In the genomic region with DNA sequence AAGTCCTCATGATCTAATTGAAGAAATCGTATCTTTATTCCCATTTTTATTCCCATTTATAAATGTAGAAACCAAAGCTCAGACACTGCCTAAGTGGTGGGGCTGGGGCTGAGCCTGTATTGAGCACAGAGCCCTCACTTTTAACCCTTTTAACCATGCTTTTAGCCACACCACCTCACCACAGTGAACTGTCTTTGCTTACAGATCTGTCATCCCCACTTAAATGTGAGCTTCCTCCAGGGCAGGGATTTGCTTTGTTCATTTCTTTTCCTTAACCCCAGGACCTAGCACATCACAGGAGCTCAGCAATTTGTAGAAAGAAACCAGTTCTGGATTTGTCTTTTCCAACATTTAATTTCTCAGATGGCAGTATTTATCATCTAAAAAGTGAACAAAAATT, we compare ENCODE assay signal across 32 cellular contexts. TPM values are rescaled to one million over a fixed set of nuclear protein-coding genes. Genes with fewer than 3 reads are reported as not detected.
"Had no signal": no experiment of that assay in that cellular context is flagged by ENCODE, and none has a peak within 500 bp of the region (broad histone marks: within the 10 kb centered on the region; RNA-seq: fewer than 3 reads in every experiment).

No MANE protein-coding gene starts in this region.

- DNase-seq: activated CD4-positive, alpha-beta memory T cell treated with anti-CD3 and anti-CD28 coated beads for 36 hours; activated CD4-positive, alpha-beta T cell treated with anti-CD3 and anti-CD28 coated beads for 36 hours; activated CD4-positive, alpha-beta T cell treated with anti-CD3 and anti-CD28 coated beads, Interleukin-2, amount 10 ng/mL, durations not matched to agents 24 days and 14 days; activated CD4-positive, CD25-positive, alpha-beta regulatory T cell; activated CD4-positive, CD25-positive, alpha-beta regulatory T cell treated with anti-CD3 and anti-CD28 coated beads, Interleukin-2, amount 50 U/mL, for 72 hours; activated CD8-positive, alpha-beta memory T cell treated with anti-CD3 and anti-CD28 coated beads, Interleukin-2, amount 50 U/mL, for 48 hours; activated gamma-delta T cell; activated naive CD4-positive, alpha-beta T cell; activated naive CD4-positive, alpha-beta T cell treated with anti-CD3 and anti-CD28 coated beads, Interleukin-2, amount 10 ng/mL, durations not matched to agents 7 days and 5 days; activated naive CD8-positive, alpha-beta T cell treated with anti-CD3 and anti-CD28 coated beads, Interleukin-2, amount 10 ng/mL, durations not matched to agents 7 days and 5 days; activated T-cell treated with anti-CD3 and anti-CD28 coated beads for 4 hours; activated T-cell treated with anti-CD3 and anti-CD28 coated beads, Interleukin-2, amount 50 U/mL, for 24 hours; activated T-cell treated with anti-CD3 and anti-CD28 coated beads, Interleukin-2, amount 50 U/mL, for 72 hours; brain microvascular endothelial cell; dorsolateral prefrontal cortex; effector CD4-positive, alpha-beta T cell; effector memory CD8-positive, alpha-beta T cell; erythroblast; foreskin keratinocyte; gastrocnemius medialis; heart right ventricle; T-helper 2 cell had no signal

- H3K9me3 Mint-ChIP-seq: activated CD4-positive, alpha-beta memory T cell treated with anti-CD3 and anti-CD28 coated beads for 36 hours; activated CD4-positive, alpha-beta T cell treated with anti-CD3 and anti-CD28 coated beads, Interleukin-2, amount 10 ng/mL, durations not matched to agents 24 days and 14 days; activated naive CD4-positive, alpha-beta T cell treated with anti-CD3 and anti-CD28 coated beads, Interleukin-2, amount 10 ng/mL, durations not matched to agents 7 days and 5 days; activated naive CD8-positive, alpha-beta T cell treated with anti-CD3 and anti-CD28 coated beads, Interleukin-2, amount 10 ng/mL, durations not matched to agents 7 days and 5 days; activated T-cell treated with anti-CD3 and anti-CD28 coated beads, Interleukin-2, amount 50 U/mL, for 24 hours; central memory CD8-positive, alpha-beta T cell; dendritic cell treated with granulocyte-macrophage colony-stimulating factor and Interleukin-4, amounts not matched to agents 40 ng/mL and 50 ng/mL, for 4 days had no signal

- H3K4me1 ChIP-seq: ascending aorta, foreskin keratinocyte, gastrocnemius medialis had no signal

- H3K4me3 Mint-ChIP-seq: activated CD4-positive, alpha-beta memory T cell treated with anti-CD3 and anti-CD28 coated beads for 36 hours; activated CD4-positive, alpha-beta T cell treated with anti-CD3 and anti-CD28 coated beads for 36 hours; activated CD4-positive, alpha-beta T cell treated with anti-CD3 and anti-CD28 coated beads, Interleukin-2, amount 10 ng/mL, durations not matched to agents 24 days and 14 days; activated naive CD4-positive, alpha-beta T cell treated with anti-CD3 and anti-CD28 coated beads, Interleukin-2, amount 10 ng/mL, durations not matched to agents 7 days and 5 days; activated naive CD8-positive, alpha-beta T cell treated with anti-CD3 and anti-CD28 coated beads, Interleukin-2, amount 10 ng/mL, durations not matched to agents 7 days and 5 days; activated T-cell treated with anti-CD3 and anti-CD28 coated beads, Interleukin-2, amount 50 U/mL, for 24 hours; activated T-cell treated with anti-CD3 and anti-CD28 coated beads, Interleukin-2, amount 50 U/mL, for 72 hours; central memory CD8-positive, alpha-beta T cell; dendritic cell treated with granulocyte-macrophage colony-stimulating factor and Interleukin-4, amounts not matched to agents 40 ng/mL and 50 ng/mL, for 4 days; effector memory CD8-positive, alpha-beta T cell had no signal

- H3K9me3 ChIP-seq: ascending aorta, esophagus muscularis mucosa, gastrocnemius medialis, heart right ventricle had no signal

- H3K27ac Mint-ChIP-seq: activated CD4-positive, alpha-beta memory T cell treated with anti-CD3 and anti-CD28 coated beads for 36 hours; activated CD4-positive, alpha-beta T cell treated with anti-CD3 and anti-CD28 coated beads for 36 hours; activated CD4-positive, alpha-beta T cell treated with anti-CD3 and anti-CD28 coated beads, Interleukin-2, amount 10 ng/mL, durations not matched to agents 24 days and 14 days; activated naive CD4-positive, alpha-beta T cell treated with anti-CD3 and anti-CD28 coated beads, Interleukin-2, amount 10 ng/mL, durations not matched to agents 7 days and 5 days; activated naive CD4-positive, alpha-beta T cell treated with anti-CD3 and anti-CD28 coated beads, Interleukin-2, amount 50 U/mL, for 72 hours; activated naive CD8-positive, alpha-beta T cell treated with anti-CD3 and anti-CD28 coated beads, Interleukin-2, amount 10 ng/mL, durations not matched to agents 7 days and 5 days; activated T-cell treated with anti-CD3 and anti-CD28 coated beads, Interleukin-2, amount 50 U/mL, for 24 hours; activated T-cell treated with anti-CD3 and anti-CD28 coated beads, Interleukin-2, amount 50 U/mL, for 72 hours; dendritic cell treated with granulocyte-macrophage colony-stimulating factor and Interleukin-4, amounts not matched to agents 40 ng/mL and 50 ng/mL, for 4 days; effector memory CD8-positive, alpha-beta T cell had no signal

- FAIRE-seq: bronchial epithelial cell had no signal

- ATAC-seq: activated CD4-positive, alpha-beta T cell treated with anti-CD3 and anti-CD28 coated beads for 36 hours; activated naive CD4-positive, alpha-beta T cell treated with anti-CD3 and anti-CD28 coated beads, Interleukin-2, amount 50 U/mL, for 72 hours; activated T-cell treated with anti-CD3 and anti-CD28 coated beads, Interleukin-2, amount 50 U/mL, for 72 hours; effector memory CD8-positive, alpha-beta T cell; foreskin keratinocyte; gastrocnemius medialis; heart right ventricle had no signal

- H3K36me3 Mint-ChIP-seq: activated CD4-positive, alpha-beta memory T cell treated with anti-CD3 and anti-CD28 coated beads for 36 hours; activated naive CD4-positive, alpha-beta T cell treated with anti-CD3 and anti-CD28 coated beads, Interleukin-2, amount 10 ng/mL, durations not matched to agents 7 days and 5 days; activated naive CD4-positive, alpha-beta T cell treated with anti-CD3 and anti-CD28 coated beads, Interleukin-2, amount 50 U/mL, for 72 hours; activated naive CD8-positive, alpha-beta T cell treated with anti-CD3 and anti-CD28 coated beads, Interleukin-2, amount 10 ng/mL, durations not matched to agents 7 days and 5 days had no signal

- H3K36me3 ChIP-seq: ascending aorta, brain microvascular endothelial cell, esophagus muscularis mucosa, gastrocnemius medialis, heart right ventricle had no signal

- H3K4me1 Mint-ChIP-seq: activated CD4-positive, alpha-beta T cell treated with anti-CD3 and anti-CD28 coated beads for 36 hours; activated naive CD4-positive, alpha-beta T cell treated with anti-CD3 and anti-CD28 coated beads, Interleukin-2, amount 10 ng/mL, durations not matched to agents 7 days and 5 days had no signal

- H3K27me3 ChIP-seq: ascending aorta, brain microvascular endothelial cell, foreskin keratinocyte had no signal

- H3K27ac ChIP-seq: ascending aorta, brain microvascular endothelial cell, coronary artery, dorsolateral prefrontal cortex, esophagus muscularis mucosa, foreskin keratinocyte, gastrocnemius medialis, heart right ventricle had no signal

- H3K4me3 ChIP-seq: ascending aorta, coronary artery, dorsolateral prefrontal cortex, esophagus muscularis mucosa, gastrocnemius medialis, heart right ventricle had no signal

RNA-seq across cellular contexts. Expression of a gene that starts 2.1 kb away (rescaled TPM):
- total RNA-seq: activated CD4-positive, alpha-beta memory T cell treated with anti-CD3 and anti-CD28 coated beads for 36 hours; activated CD4-positive, alpha-beta T cell treated with anti-CD3 and anti-CD28 coated beads for 36 hours; activated CD4-positive, alpha-beta T cell treated with anti-CD3 and anti-CD28 coated beads, Interleukin-2, amount 10 ng/mL, durations not matched to agents 24 days and 14 days; activated naive CD4-positive, alpha-beta T cell treated with anti-CD3 and anti-CD28 coated beads, Interleukin-2, amount 50 U/mL, for 72 hours; activated naive CD8-positive, alpha-beta T cell treated with anti-CD3 and anti-CD28 coated beads, Interleukin-2, amount 10 ng/mL, durations not matched to agents 7 days and 5 days; activated T-cell treated with anti-CD3 and anti-CD28 coated beads, Interleukin-2, amount 50 U/mL, for 72 hours; ascending aorta; bronchial epithelial cell; cardiac septum; cerebellum; esophagus muscularis mucosa; foreskin keratinocyte; gastrocnemius medialis; heart right ventricle; T-helper 1 cell treated with Interleukin-12 subunit alpha and Interleukin-12 subunit beta and Interleukin-4 antibody, amounts not matched to agents 30 ng/mL and 1 ng/mL, for 36 hours had no signal
- polyA plus RNA-seq: foreskin keratinocyte, heart right ventricle had no signal
